8 cellular contexts compared by ENCODE assay signal in genomic region chr4:8050555-8051206, GRCh38.
DNase-seq lines count a peak whose midpoint lies in the region; ATAC-seq and TF ChIP-seq lines count a peak whose summit lies in the region.

No MANE protein-coding gene starts in this region.

- no peaks in the 10 kb centered on the region for H3K9me1 ChIP-seq in IMR-90 (ENCODE audit: insufficient read depth, low read length)

- H3K36me3 Mint-ChIP-seq in WTC11: peaks cover 14% of the 10 kb centered on the region
- H3K36me3 Mint-ChIP-seq in CD4-positive, alpha-beta memory T cell: peaks cover 2 to 24% of the 10 kb centered on the region in 2 donors

- no peaks in the 10 kb centered on the region for H4K20me1 ChIP-seq in IMR-90 (ENCODE audit: insufficient read depth, low read length)

- dilution Hi-C loops in IMR-90 (cut with HindIII; ENCODE audit: low sequenced_read_pairs, unreplicated experiment): no loop called here

- no peak overlapping the region for H3K56ac ChIP-seq in IMR-90 (ENCODE audit: extremely low read depth, insufficient read depth, low read length)

- no peak overlapping the region for H3K18ac ChIP-seq in IMR-90 (ENCODE audit: low read depth, low read length)

- no peak overlapping the region for H4K5ac ChIP-seq in IMR-90 (ENCODE audit: low read depth, low read length)

- BruUV-seq in IMR-90 (replicated peaks; lab: Mats Ljungman, UMichigan): no TSS peak

- H4K91ac ChIP-seq in IMR-90 (ENCODE audit: insufficient read depth, low read depth, low read length): no peak overlapping the region

- H3K4me1 ChIP-seq in IMR-90 (ENCODE audit: control insufficient read depth, insufficient read depth, low read length): no peaks in the 10 kb centered on the region
- no peaks in the 10 kb centered on the region for H3K4me1 ChIP-seq in CD4-positive, alpha-beta memory T cell (ENCODE audit: insufficient read depth, low read length)

- TF ChIP-seq RAD21 in IMR-90 (IDR thresholded peaks at IDR 0.05; ENCODE audit: low read length): no peak

- H3K4me3 ChIP-seq in IMR-90 (ENCODE audit: insufficient read depth, low read depth, low read length) (no peak overlapping the region), skeletal muscle cell (ENCODE audit: low read depth, low read length) (no peak overlapping the region)
- no peak overlapping the region for H3K4me3 ChIP-seq in CD4-positive, alpha-beta memory T cell (ENCODE audit: low read length in 2 of 2)

- no peak overlapping the region for H2BK15ac ChIP-seq in IMR-90 (ENCODE audit: low read depth, low read length)

- intact Hi-C loops in IMR-90 (cut with micrococcal nuclease): no loop called here
- intact Hi-C loops in CD4-positive, alpha-beta memory T cell (cut with micrococcal nuclease): no loop called here

- H3K23ac ChIP-seq in IMR-90 (ENCODE audit: low read depth, low read length): no peak overlapping the region

- H2AFZ ChIP-seq in IMR-90 (replicated peaks; ENCODE audit: low read length, poor library complexity): no peak overlapping the region

- peaks cover 4% of the 10 kb centered on the region; the same call in 1 of the 2 replicates for H3K27me3 Mint-ChIP-seq in WTC11 (ENCODE audit: low read depth)
- no peaks in the 10 kb centered on the region for H3K27me3 Mint-ChIP-seq in CD4-positive, alpha-beta memory T cell

- TF ChIP-seq POLR2A in IMR-90 (IDR thresholded peaks at IDR 0.05; ENCODE audit: low read depth, low read length): no peak

- no peak overlapping the region for H3K14ac ChIP-seq in IMR-90 (replicated peaks; ENCODE audit: low read depth, low read length)

- in situ Hi-C loops in IMR-90 (cut with MboI; ENCODE audit: low sequenced_read_pairs): no loop called here

- peak overlapping the region; percentile 43; the same call in 1 of the 2 replicates for H3K4me3 Mint-ChIP-seq in WTC11
- H3K4me3 Mint-ChIP-seq in CD4-positive, alpha-beta memory T cell: no peak overlapping the region

- H3K9me3 ChIP-seq in IMR-90 (ENCODE audit: control insufficient read depth, insufficient read depth, low read length): peaks cover 13% of the 10 kb centered on the region
- H3K9me3 ChIP-seq in CD4-positive, alpha-beta memory T cell (ENCODE audit: control insufficient read depth in 1 of 2, low read length in 2 of 2): no peaks in the 10 kb centered on the region

- H3K9ac ChIP-seq in IMR-90 (ENCODE audit: low read depth, low read length): no peak overlapping the region

- TF ChIP-seq CTCF in IMR-90 (conservative IDR thresholded peaks at IDR 0.05; ENCODE audit: low read depth, low read length) (no peak), WTC11 (IDR thresholded peaks at IDR 0.05) (no peak)

- H3K4me2 ChIP-seq in IMR-90 (ENCODE audit: low read depth, low read length): no peak overlapping the region

- H2BK20ac ChIP-seq in IMR-90 (ENCODE audit: low read depth, low read length): no peak overlapping the region

- no peak overlapping the region for H2BK5ac ChIP-seq in IMR-90 (ENCODE audit: low read depth, low read length, poor library complexity, severe bottlenecking)

- POLR2A ChIA-PET in IMR-90 (lab: Charles Lee; ENCODE audit: unreplicated experiment): no interaction called here
- POLR2A ChIA-PET in WTC11 (lab: Charles Lee): interaction anchor here (1.2 kb wide), 1 partner anchor 30 kb away, joined by 8 read pairs; no protein-coding TSS in a partner anchor
- POLR2A ChIA-PET in CD4-positive, alpha-beta memory T cell (lab: Charles Lee; ENCODE audit: partially characterized antibody): no interaction called here

- H3K79me1 ChIP-seq in IMR-90 (ENCODE audit: low read depth in 1 of 2, low read length in 2 of 2): no peaks in the 10 kb centered on the region

- CTCF ChIA-PET in IMR-90 (lab: Yijun Ruan, JAX) (no interaction called here), WTC11 (lab: Charles Lee) (interaction anchor here (0.8 to 2.7 kb wide), 14 partner anchors 10 to 400 kb away, joined by 3 to 32 read pairs (median 4); no protein-coding TSS in a partner anchor)
- CTCF ChIA-PET in CD4-positive, alpha-beta memory T cell (lab: Charles Lee; ENCODE audit: partially characterized antibody): no interaction called here

- H3K27me3 ChIP-seq in IMR-90 (ENCODE audit: control insufficient read depth, insufficient read depth, low read length): peaks cover 59% of the 10 kb centered on the region
- no peaks in the 10 kb centered on the region for H3K27me3 ChIP-seq in CD4-positive, alpha-beta memory T cell (ENCODE audit: insufficient read depth, low read length)

- H3K27ac ChIP-seq in IMR-90 (ENCODE audit: insufficient read depth, low read length): no peak overlapping the region
- no peak overlapping the region for H3K27ac ChIP-seq in CD4-positive, alpha-beta memory T cell (ENCODE audit: low read depth, low read length)

- peaks cover 53% of the 10 kb centered on the region for H3K4me1 Mint-ChIP-seq in WTC11
- no peaks in the 10 kb centered on the region for H3K4me1 Mint-ChIP-seq in CD4-positive, alpha-beta memory T cell

- H4K8ac ChIP-seq in IMR-90 (ENCODE audit: low read depth in 2 of 2, low read length in 2 of 2): no peak overlapping the region

- ATAC-seq in IMR-90 (ENCODE audit: low read depth): peak; percentile 66
- ATAC-seq in WTC11: peak; percentile 73
- no peak for ATAC-seq in HG02610 (IDR thresholded peaks at IDR 0.05; ENCODE audit: unreplicated experiment)

- DNase-seq in IMR-90 (peak; percentile 11), WTC11 (ENCODE audit: low spot score) (peak; percentile 81), hypothalamus (lab: John Stamatoyannopoulos, UW) (peak in 45 of 51 donors; percentile 8 to 79 (median 60)), skeletal muscle cell (ENCODE audit: low read depth) (peak; percentile 5)
- DNase-seq in activated CD4-positive, alpha-beta T cell treated with anti-CD3 and anti-CD28 coated beads, Interleukin-2, amount 50 U/mL, for 48 hours: no peak
- DNase-seq in stimulated activated naive CD4-positive, alpha-beta T cell (lab: John Stamatoyannopoulos, UW): no peak
- DNase-seq in CD4-positive, alpha-beta memory T cell: no peak

- no peak overlapping the region for H3K4ac ChIP-seq in IMR-90 (ENCODE audit: low read depth, low read length)

- no peak overlapping the region for H2AK5ac ChIP-seq in IMR-90 (ENCODE audit: low read depth, low read length)

- 17% methylated on average over 6 of the region's 28 CpGs; no CpG with 5 or more reads in 1 of the 2 experiments for WGBS in IMR-90 (ENCODE audit: extremely low coverage in 2 of 2, insufficient read length in 1 of 2), 2 experiments

- peaks cover 18% of the 10 kb centered on the region for H3K9me3 Mint-ChIP-seq in WTC11
- peaks cover 0 to 11% (median 10%) of the 10 kb centered on the region in 8 donors for H3K9me3 Mint-ChIP-seq in CD4-positive, alpha-beta memory T cell

- no peak overlapping the region for H2BK120ac ChIP-seq in IMR-90 (ENCODE audit: low read depth, low read length)

- peak overlapping the region; percentile 99 for H3K27ac Mint-ChIP-seq in WTC11
- no peak overlapping the region for H3K27ac Mint-ChIP-seq in CD4-positive, alpha-beta memory T cell

- H3K36me3 ChIP-seq in IMR-90 (ENCODE audit: control insufficient read depth, insufficient read depth, low read length): no peaks in the 10 kb centered on the region
- H3K36me3 ChIP-seq in CD4-positive, alpha-beta memory T cell (ENCODE audit: insufficient read depth, low read length): no peaks in the 10 kb centered on the region

- no peak overlapping the region for H2AK9ac ChIP-seq in IMR-90 (replicated peaks; ENCODE audit: low read depth, low read length, poor library complexity)

TF ChIP-seq in IMR-90, 13 proteins besides CTCF, POLR2A, EP300 and RAD21 (continues in another document):
- TF ChIP-seq RFX5 (IDR thresholded peaks at IDR 0.05; ENCODE audit: low read depth, low read length) (no peak), MAZ (IDR thresholded peaks at IDR 0.05; ENCODE audit: borderline replicate concordance, low read depth, low read length) (no peak), USF2 (IDR thresholded peaks at IDR 0.05; ENCODE audit: low read depth, low read length) (no peak), CHD1 (IDR thresholded peaks at IDR 0.05; ENCODE audit: low read depth, low read length) (no peak)

TF ChIP-seq in WTC11, 78 proteins besides CTCF, POLR2A, EP300 and RAD21 (continues in another document):
- TF ChIP-seq NR1H2 (CRISPR knock-in tag; IDR thresholded peaks at IDR 0.05) (no peak), KAT7 (CRISPR knock-in tag; IDR thresholded peaks at IDR 0.05; ENCODE audit: borderline replicate concordance) (0 out of 2 replicates have a peak, but pooled peaks have one; percentile 62), ETV6 (CRISPR knock-in tag; IDR thresholded peaks at IDR 0.05) (0 out of 2 replicates have a peak, but pooled peaks have one; percentile 19), SOX15 (CRISPR knock-in tag; IDR thresholded peaks at IDR 0.05) (no peak), ZNF219 (CRISPR knock-in tag; IDR thresholded peaks at IDR 0.05; ENCODE audit: borderline replicate concordance) (no peak), CREB1 (CRISPR knock-in tag; IDR thresholded peaks at IDR 0.05) (0 out of 2 replicates have a peak, but pooled peaks have one; percentile 8), FOXK1 (CRISPR knock-in tag; IDR thresholded peaks at IDR 0.05) (peak; percentile 65; the same call in 1 of the 2 replicates)

Comparison
In these comparisons a context has a peak if more than half of its experiments do, and no peak if none do; other contexts are left out.
1. DNase-seq: peak in IMR-90 (single experiment), WTC11 (single experiment), hypothalamus (45 of 51) and skeletal muscle cell (single experiment); none in activated CD4-positive, alpha-beta T cell treated with anti-CD3 and anti-CD28 coated beads, Interleukin-2, amount 50 U/mL, for 48 hours (0 of 2), stimulated activated naive CD4-positive, alpha-beta T cell (0 of 6) and CD4-positive, alpha-beta memory T cell (0 of 5).